8 cellular contexts compared by ENCODE assay signal in the genomic region with DNA sequence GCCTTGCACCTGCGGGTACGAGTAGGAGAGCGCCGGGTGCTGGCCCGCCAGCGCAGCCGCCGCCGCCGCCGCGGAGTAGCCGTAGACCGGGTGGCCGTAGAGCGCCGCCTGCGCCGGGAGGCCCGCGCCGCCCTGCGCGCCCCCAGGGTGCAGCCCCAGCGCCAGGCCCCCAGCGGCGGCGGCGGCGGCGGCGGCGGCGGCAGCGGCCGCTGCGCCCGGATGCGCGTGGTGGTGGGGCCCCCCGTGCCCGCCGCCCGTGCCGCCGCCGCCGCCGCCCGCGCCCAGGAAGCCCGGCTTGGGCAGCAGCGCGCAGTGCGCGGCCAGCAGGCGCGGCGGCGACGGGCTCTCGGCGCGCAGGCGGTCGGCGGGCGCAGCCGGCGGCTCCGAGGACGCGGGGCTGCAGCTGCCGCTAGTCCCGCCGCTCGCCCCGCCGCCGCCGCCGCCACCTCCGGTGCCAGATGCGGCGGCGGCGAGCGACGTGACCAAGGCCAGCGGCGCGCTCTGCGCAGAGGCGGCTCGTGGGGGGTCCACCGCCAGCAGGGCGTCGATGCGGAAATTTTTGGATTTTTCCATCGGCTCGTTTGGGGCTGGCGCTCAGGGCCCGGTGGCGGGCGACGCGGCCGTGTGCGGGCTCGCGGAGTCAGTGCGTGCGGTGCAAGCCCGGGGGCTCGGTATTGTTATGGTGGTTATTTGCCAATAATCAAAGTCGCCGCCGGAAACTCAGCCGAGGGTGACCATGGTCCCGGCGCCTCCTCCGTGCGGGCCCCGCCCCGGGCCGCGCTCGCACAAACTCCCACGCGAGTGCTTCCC. TPM values are rescaled to one million over a fixed set of nuclear protein-coding genes. Genes with fewer than 3 reads are reported as not detected.
DNase-seq lines count a peak whose midpoint lies in the region; ATAC-seq, FAIRE-seq and TF ChIP-seq lines count a peak whose summit lies in the region.

No MANE protein-coding gene starts in this region.

- H3K36me3 Mint-ChIP-seq in activated CD4-positive, alpha-beta T cell treated with anti-CD3 and anti-CD28 coated beads, Interleukin-2, amount 10 ng/mL, durations not matched to agents 7 days and 5 days (ENCODE audit: low read depth) = peaks cover 3% of the 10 kb centered on the region
- no peaks in the 10 kb centered on the region for H3K36me3 Mint-ChIP-seq in T-cell

- peaks cover 15% of the 10 kb centered on the region for H3K4me1 Mint-ChIP-seq in activated CD4-positive, alpha-beta T cell treated with anti-CD3 and anti-CD28 coated beads, Interleukin-2, amount 10 ng/mL, durations not matched to agents 7 days and 5 days
- H3K4me1 Mint-ChIP-seq in T-cell = peaks cover 11 to 19% (median 12%) of the 10 kb centered on the region in 3 donors

- TF ChIP-seq EP300 in upper lobe of left lung (IDR thresholded peaks at IDR 0.05) = no peak

- H3K27me3 Mint-ChIP-seq in activated CD4-positive, alpha-beta T cell treated with anti-CD3 and anti-CD28 coated beads, Interleukin-2, amount 10 ng/mL, durations not matched to agents 7 days and 5 days = peaks cover 74% of the 10 kb centered on the region
- peaks cover 38 to 74% of the 10 kb centered on the region in 2 donors for H3K27me3 Mint-ChIP-seq in T-cell

- FAIRE-seq in keratinocyte (lab: Jason Lieb, UNC) = no peak

- ATAC-seq in HG02840 (IDR thresholded peaks at IDR 0.05; ENCODE audit: low FRiP score, unreplicated experiment) = peak; percentile 37
- peak in 3 of 4 experiments; percentile 6 to 18 (median 17) for ATAC-seq in T-cell (replicated peaks in 1 of 4)
- ATAC-seq in upper lobe of left lung (ENCODE audit: low FRiP score in 2 of 2) = no peak

- H3K4me3 Mint-ChIP-seq in activated CD4-positive, alpha-beta T cell treated with anti-CD3 and anti-CD28 coated beads, Interleukin-2, amount 10 ng/mL, durations not matched to agents 7 days and 5 days = peak overlapping the region; percentile 36
- peak overlapping the region in 2 of 3 donors; percentile 57 to 68 for H3K4me3 Mint-ChIP-seq in T-cell

- no peaks in the 10 kb centered on the region for H3K9me3 ChIP-seq in keratinocyte (ENCODE audit: control insufficient read depth, low read depth, low read length)
- no peaks in the 10 kb centered on the region for H3K9me3 ChIP-seq in upper lobe of left lung

- no peak for DNase-seq in activated CD4-positive, alpha-beta T cell treated with anti-CD3 and anti-CD28 coated beads, Interleukin-2, amount 10 ng/mL, durations not matched to agents 7 days and 5 days
- DNase-seq in activated CD4-positive, alpha-beta T cell treated with anti-CD3 and anti-CD28 coated beads, Interleukin-2, amount 50 U/mL, for 1 hour = no peak
- DNase-seq in T-cell = no peak
- DNase-seq in keratinocyte (ENCODE audit: low read depth, low spot score) = no peak
- peak in 1 of 2 donors; percentile 84 for DNase-seq in upper lobe of left lung
- no peak for DNase-seq in COLO829 (ENCODE audit: low spot score)
- no peak for DNase-seq in AG08396 (ENCODE audit: low spot score)

- no peak for TF ChIP-seq POLR2A in upper lobe of left lung (IDR thresholded peaks at IDR 0.05)

- peak overlapping the region; percentile 22 for H2AFZ ChIP-seq in keratinocyte (ENCODE audit: control insufficient read depth, low read length)

- no peak overlapping the region for H3K27ac Mint-ChIP-seq in activated CD4-positive, alpha-beta T cell treated with anti-CD3 and anti-CD28 coated beads, Interleukin-2, amount 10 ng/mL, durations not matched to agents 7 days and 5 days
- H3K27ac Mint-ChIP-seq in T-cell = no peak overlapping the region

- H3K4me2 ChIP-seq in keratinocyte (ENCODE audit: control insufficient read depth, extremely low read depth, insufficient read depth, low read depth, low read length) = peak overlapping the region; percentile 79

- no peak overlapping the region for H3K9ac ChIP-seq in keratinocyte (ENCODE audit: control insufficient read depth, extremely low read depth, insufficient read depth, low read length)

- WGBS in upper lobe of left lung, 2 donors = 0 to 2% methylated on average over 22 to 25 of the region's 130 CpGs

- H4K20me1 ChIP-seq in keratinocyte (ENCODE audit: control insufficient read depth, extremely low read depth, insufficient read depth, low read length) = no peaks in the 10 kb centered on the region

- CTCF ChIA-PET in activated CD4-positive, alpha-beta T cell treated with anti-CD3 and anti-CD28 coated beads, Interleukin-2, amount 10 ng/mL, durations not matched to agents 7 days and 5 days (lab: Charles Lee) = interaction anchor here (0.6 to 1.6 kb wide), 2 partner anchors 9 to 109 kb away, joined by 3 read pairs; no protein-coding TSS in a partner anchor
- CTCF ChIA-PET in T-cell (lab: Charles Lee) = no interaction called here

- H3K9me3 Mint-ChIP-seq in activated CD4-positive, alpha-beta T cell treated with anti-CD3 and anti-CD28 coated beads, Interleukin-2, amount 10 ng/mL, durations not matched to agents 7 days and 5 days = no peaks in the 10 kb centered on the region
- H3K9me3 Mint-ChIP-seq in T-cell = no peaks in the 10 kb centered on the region

- H3K4me1 ChIP-seq in keratinocyte (ENCODE audit: control insufficient read depth, extremely low read depth, insufficient read depth, low read length) = peaks cover 8% of the 10 kb centered on the region
- peaks cover 19 to 39% (median 33%) of the 10 kb centered on the region in 4 donors for H3K4me1 ChIP-seq in upper lobe of left lung

- H3K9me1 ChIP-seq in keratinocyte (ENCODE audit: control insufficient read depth, extremely low read depth, insufficient read depth, low read length) = no peaks in the 10 kb centered on the region

- H3K27ac ChIP-seq in keratinocyte (ENCODE audit: control insufficient read depth, insufficient read depth, low read length) (no peak overlapping the region), upper lobe of left lung (no peak overlapping the region)

- no peaks in the 10 kb centered on the region for H3K79me2 ChIP-seq in keratinocyte (ENCODE audit: control insufficient read depth, insufficient read depth, low read length)

- dilution Hi-C loops in keratinocyte (cut with MboI; ENCODE audit: extremely low pct_ligation_motif_present, low sequenced_read_pairs) = no loop called here

- H3K4me3 ChIP-seq in keratinocyte (ENCODE audit: control insufficient read depth in 2 of 3, extremely low read depth in 1 of 3, insufficient read depth in 2 of 3, low read depth in 1 of 3, low read length in 3 of 3) = peak overlapping the region; percentile 56 to 68 (median 56)
- H3K4me3 ChIP-seq in upper lobe of left lung = peak overlapping the region in 3 of 4 donors; percentile 49 to 71 (median 68)

- POLR2A ChIA-PET in activated CD4-positive, alpha-beta T cell treated with anti-CD3 and anti-CD28 coated beads, Interleukin-2, amount 10 ng/mL, durations not matched to agents 7 days and 5 days (lab: Charles Lee) = no interaction called here
- POLR2A ChIA-PET in T-cell (lab: Charles Lee) = no interaction called here

- no peak for TF ChIP-seq CTCF in keratinocyte (optimal IDR thresholded peaks at IDR 0.05 in 1 of 3, IDR thresholded peaks at IDR 0.05 in 1 of 3, conservative IDR thresholded peaks at IDR 0.05 in 1 of 3; ENCODE audit: extremely low read depth in 1 of 3, insufficient read depth in 2 of 3, low read length in 3 of 3)
- TF ChIP-seq CTCF in upper lobe of left lung (IDR thresholded peaks at IDR 0.05) = no peak

- H3K36me3 ChIP-seq in keratinocyte (ENCODE audit: control insufficient read depth in 2 of 2, extremely low read depth in 1 of 2, insufficient read depth in 2 of 2, low read length in 2 of 2) (no peaks in the 10 kb centered on the region), upper lobe of left lung (no peaks in the 10 kb centered on the region)

- peaks cover 89% of the 10 kb centered on the region for H3K27me3 ChIP-seq in keratinocyte (ENCODE audit: control insufficient read depth, extremely low read depth, insufficient read depth, low read length)
- peaks cover 0 to 76% (median 44%) of the 10 kb centered on the region in 4 donors for H3K27me3 ChIP-seq in upper lobe of left lung

RNA-seq across cellular contexts. Expression of gene MNX1, which starts 0.5 kb away (rescaled TPM):
- total RNA-seq in activated CD4-positive, alpha-beta T cell treated with anti-CD3 and anti-CD28 coated beads, Interleukin-2, amount 10 ng/mL, durations not matched to agents 7 days and 5 days = not detected
- total RNA-seq in T-cell (under 1 TPM in 2 of 5 donors, not detected in 3; 0.10 to 0.30 TPM), upper lobe of left lung (1 to 10 TPM in 1 of 6 donors, under 1 TPM in 2, not detected in 3; 0.46 to 1.5 (median 0.98) TPM)
- 0.02 TPM in 1 of 3 replicates, not detected in the others for polyA plus RNA-seq in keratinocyte
- polyA plus RNA-seq in keratinocyte (2011; ENCODE audit: low read depth) = not detected
- polyA plus RNA-seq in keratinocyte (2011; cell fraction: cytosol; rRNA removed) = not detected in 2 replicates
- polyA plus RNA-seq in keratinocyte (2011; cell fraction: nucleus; rRNA removed) = not detected in 2 replicates
- 0.10 and 0.11 TPM in 2 replicates for polyA plus RNA-seq in keratinocyte (2012; ENCODE audit: low replicate concordance)
- polyA minus RNA-seq in keratinocyte = 0.10 TPM in 1 of 3 replicates, not detected in the others
- not detected for polyA minus RNA-seq in keratinocyte (2011; cell fraction: cytosol; rRNA and poly(A)+ RNA removed)
- not detected in 2 replicates for polyA minus RNA-seq in keratinocyte (2011; cell fraction: nucleus; rRNA and poly(A)+ RNA removed)

Comparison
In these comparisons a context has a peak if more than half of its experiments do, and no peak if none do; other contexts are left out.
1. ATAC-seq: peak in HG02840 (single experiment) and T-cell (3 of 4); none in upper lobe of left lung (0 of 2).